1 cellular context compared by ENCODE assay signal in genomic region chr10:90804354-90804753, GRCh38.
TF ChIP-seq lines count a peak whose summit lies in the region.

No MANE protein-coding gene starts in this region.

TF ChIP-seq in GM23338, 12 proteins besides CTCF, POLR2A, EP300 and RAD21:
- TF ChIP-seq, protein P1, sequence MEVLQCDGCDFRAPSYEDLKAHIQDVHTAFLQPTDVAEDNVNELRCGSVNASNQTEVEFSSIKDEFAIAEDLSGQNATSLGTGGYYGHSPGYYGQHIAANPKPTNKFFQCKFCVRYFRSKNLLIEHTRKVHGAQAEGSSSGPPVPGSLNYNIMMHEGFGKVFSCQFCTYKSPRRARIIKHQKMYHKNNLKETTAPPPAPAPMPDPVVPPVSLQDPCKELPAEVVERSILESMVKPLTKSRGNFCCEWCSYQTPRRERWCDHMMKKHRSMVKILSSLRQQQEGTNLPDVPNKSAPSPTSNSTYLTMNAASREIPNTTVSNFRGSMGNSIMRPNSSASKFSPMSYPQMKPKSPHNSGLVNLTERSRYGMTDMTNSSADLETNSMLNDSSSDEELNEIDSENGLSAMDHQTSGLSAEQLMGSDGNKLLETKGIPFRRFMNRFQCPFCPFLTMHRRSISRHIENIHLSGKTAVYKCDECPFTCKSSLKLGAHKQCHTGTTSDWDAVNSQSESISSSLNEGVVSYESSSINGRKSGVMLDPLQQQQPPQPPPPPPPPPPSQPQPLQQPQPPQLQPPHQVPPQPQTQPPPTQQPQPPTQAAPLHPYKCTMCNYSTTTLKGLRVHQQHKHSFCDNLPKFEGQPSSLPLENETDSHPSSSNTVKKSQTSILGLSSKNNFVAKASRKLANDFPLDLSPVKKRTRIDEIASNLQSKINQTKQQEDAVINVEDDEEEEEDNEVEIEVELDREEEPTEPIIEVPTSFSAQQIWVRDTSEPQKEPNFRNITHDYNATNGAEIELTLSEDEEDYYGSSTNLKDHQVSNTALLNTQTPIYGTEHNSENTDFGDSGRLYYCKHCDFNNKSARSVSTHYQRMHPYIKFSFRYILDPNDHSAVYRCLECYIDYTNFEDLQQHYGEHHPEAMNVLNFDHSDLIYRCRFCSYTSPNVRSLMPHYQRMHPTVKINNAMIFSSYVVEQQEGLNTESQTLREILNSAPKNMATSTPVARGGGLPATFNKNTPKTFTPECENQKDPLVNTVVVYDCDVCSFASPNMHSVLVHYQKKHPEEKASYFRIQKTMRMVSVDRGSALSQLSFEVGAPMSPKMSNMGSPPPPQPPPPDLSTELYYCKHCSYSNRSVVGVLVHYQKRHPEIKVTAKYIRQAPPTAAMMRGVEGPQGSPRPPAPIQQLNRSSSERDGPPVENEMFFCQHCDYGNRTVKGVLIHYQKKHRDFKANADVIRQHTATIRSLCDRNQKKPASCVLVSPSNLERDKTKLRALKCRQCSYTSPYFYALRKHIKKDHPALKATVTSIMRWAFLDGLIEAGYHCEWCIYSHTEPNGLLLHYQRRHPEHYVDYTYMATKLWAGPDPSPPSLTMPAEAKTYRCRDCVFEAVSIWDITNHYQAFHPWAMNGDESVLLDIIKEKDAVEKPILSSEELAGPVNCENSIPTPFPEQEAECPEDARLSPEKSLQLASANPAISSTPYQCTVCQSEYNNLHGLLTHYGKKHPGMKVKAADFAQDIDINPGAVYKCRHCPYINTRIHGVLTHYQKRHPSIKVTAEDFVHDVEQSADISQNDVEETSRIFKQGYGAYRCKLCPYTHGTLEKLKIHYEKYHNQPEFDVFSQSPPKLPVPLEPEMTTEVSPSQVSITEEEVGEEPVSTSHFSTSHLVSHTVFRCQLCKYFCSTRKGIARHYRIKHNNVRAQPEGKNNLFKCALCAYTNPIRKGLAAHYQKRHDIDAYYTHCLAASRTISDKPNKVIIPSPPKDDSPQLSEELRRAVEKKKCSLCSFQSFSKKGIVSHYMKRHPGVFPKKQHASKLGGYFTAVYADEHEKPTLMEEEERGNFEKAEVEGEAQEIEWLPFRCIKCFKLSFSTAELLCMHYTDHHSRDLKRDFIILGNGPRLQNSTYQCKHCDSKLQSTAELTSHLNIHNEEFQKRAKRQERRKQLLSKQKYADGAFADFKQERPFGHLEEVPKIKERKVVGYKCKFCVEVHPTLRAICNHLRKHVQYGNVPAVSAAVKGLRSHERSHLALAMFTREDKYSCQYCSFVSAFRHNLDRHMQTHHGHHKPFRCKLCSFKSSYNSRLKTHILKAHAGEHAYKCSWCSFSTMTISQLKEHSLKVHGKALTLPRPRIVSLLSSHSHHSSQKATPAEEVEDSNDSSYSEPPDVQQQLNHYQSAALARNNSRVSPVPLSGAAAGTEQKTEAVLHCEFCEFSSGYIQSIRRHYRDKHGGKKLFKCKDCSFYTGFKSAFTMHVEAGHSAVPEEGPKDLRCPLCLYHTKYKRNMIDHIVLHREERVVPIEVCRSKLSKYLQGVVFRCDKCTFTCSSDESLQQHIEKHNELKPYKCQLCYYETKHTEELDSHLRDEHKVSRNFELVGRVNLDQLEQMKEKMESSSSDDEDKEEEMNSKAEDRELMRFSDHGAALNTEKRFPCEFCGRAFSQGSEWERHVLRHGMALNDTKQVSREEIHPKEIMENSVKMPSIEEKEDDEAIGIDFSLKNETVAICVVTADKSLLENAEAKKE (CRISPR knock-in tag; IDR thresholded peaks at IDR 0.05), result no peak
- no peak for TF ChIP-seq CREB1 (CRISPR knock-in tag; IDR thresholded peaks at IDR 0.05; ENCODE audit: low read depth)
- no peak for TF ChIP-seq ZNF331 (CRISPR knock-in tag; IDR thresholded peaks at IDR 0.05; ENCODE audit: low read depth)
- no peak for TF ChIP-seq JUNB (IDR thresholded peaks at IDR 0.05; ENCODE audit: unreplicated experiment)
- no peak for TF ChIP-seq ZNF114 (CRISPR knock-in tag; IDR thresholded peaks at IDR 0.05)
- TF ChIP-seq EZH2 (IDR thresholded peaks at IDR 0.05; ENCODE audit: low read depth, unreplicated experiment), result no peak
